ENCODE assay signal across 10 cellular contexts in the genomic region with DNA sequence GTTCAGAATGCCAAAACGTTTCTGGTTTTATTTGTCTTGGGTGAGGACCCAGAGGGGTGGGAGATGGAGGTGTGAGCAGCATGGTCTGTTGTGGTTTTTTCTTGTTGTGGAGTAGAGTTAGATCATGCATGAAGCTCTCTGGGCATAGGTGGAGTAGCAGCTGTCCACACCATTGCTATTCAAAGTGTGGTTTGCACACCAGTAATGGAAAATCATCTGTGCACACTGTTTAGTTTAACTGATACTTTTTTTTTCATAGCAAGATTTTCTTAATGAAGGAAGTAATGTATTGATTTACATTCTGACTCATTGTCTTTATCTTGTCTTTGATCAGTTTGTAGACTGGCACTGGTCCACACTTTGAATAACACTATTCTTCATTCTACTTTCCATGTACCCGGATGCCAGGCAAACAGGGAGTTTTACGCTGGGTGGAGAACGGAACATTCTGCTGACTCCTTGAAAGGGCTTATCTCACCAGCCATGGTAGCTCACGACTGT. TPM values are rescaled to one million over a fixed set of nuclear protein-coding genes. Genes with fewer than 3 reads are reported as not detected.
DNase-seq lines count a peak whose midpoint lies in the region; ATAC-seq and TF ChIP-seq lines count a peak whose summit lies in the region.
"Had no signal": no experiment of that assay in that cellular context is flagged by ENCODE, and none has a peak within 500 bp of the region (broad histone marks: within the 10 kb centered on the region; RNA-seq: fewer than 3 reads in every experiment).

No MANE protein-coding gene starts in this region.

- H4K12ac ChIP-seq in trophoblast cell (ENCODE audit: low read depth, low read length), result no peak overlapping the region

- no peak overlapping the region for H2AK5ac ChIP-seq in trophoblast cell (ENCODE audit: low read length)

- POLR2A ChIA-PET in HEK293 (lab: Yijun Ruan, JAX), result interaction anchor here (1.3 kb wide), 1 partner anchor 91 kb away, joined by 5 read pairs; a partner anchor contains a TSS
- POLR2A ChIA-PET in activated CD8-positive, alpha-beta T cell treated with anti-CD3 and anti-CD28 coated beads for 36 hours (lab: Charles Lee), result no interaction called here

- peaks cover 44% of the 10 kb centered on the region for H3K4me1 Mint-ChIP-seq in activated T-helper 2 cell treated with anti-CD3 and anti-CD28 coated beads, Interferon-gamma antibody, Interleukin-2, Interleukin-4, amounts not matched to agents 10 μg/mL and 5 μg/mL and 100 μg/mL, durations not matched to agents 14 hours and 24 hours and 36 hours (ENCODE audit: low read depth)
- H3K4me1 Mint-ChIP-seq in activated CD8-positive, alpha-beta T cell treated with anti-CD3 and anti-CD28 coated beads for 36 hours (ENCODE audit: low read depth), result peaks cover 25% of the 10 kb centered on the region

- H4K91ac ChIP-seq in trophoblast cell (ENCODE audit: low read depth, low read length), result peak overlapping the region; percentile 55

- H3K27ac ChIP-seq in HEK293 (ENCODE audit: extremely low read depth, low read depth, low read length), result no peak overlapping the region
- H3K27ac ChIP-seq in trophoblast cell (ENCODE audit: low read depth, low read length), result peak overlapping the region; percentile 81
- H3K27ac ChIP-seq in left lung, result peak overlapping the region in 1 of 2 donors; percentile 2

- intact Hi-C loops in activated T-helper 2 cell treated with anti-CD3 and anti-CD28 coated beads, Interferon-gamma antibody, Interleukin-2, Interleukin-4, amounts not matched to agents 10 μg/mL and 5 μg/mL and 100 μg/mL, durations not matched to agents 14 hours and 24 hours and 36 hours (cut with micrococcal nuclease), result no loop called here
- intact Hi-C loops in activated CD8-positive, alpha-beta T cell treated with anti-CD3 and anti-CD28 coated beads for 36 hours (cut with micrococcal nuclease), result no loop called here
- intact Hi-C loops in left lung (cut with DNase I), result no loop called here

- DNase-seq in activated CD4-positive, CD25-positive, alpha-beta regulatory T cell (lab: John Stamatoyannopoulos, UW), result no peak
- no peak for DNase-seq in activated T-helper 2 cell treated with anti-CD3 and anti-CD28 coated beads, Interferon-gamma antibody, Interleukin-2, Interleukin-4, amounts not matched to agents 10 μg/mL and 5 μg/mL and 100 μg/mL, durations not matched to agents 14 hours and 24 hours and 36 hours (ENCODE audit: low spot score)
- DNase-seq in trophoblast cell (no peak), left lung (no peak), GM13977 (ENCODE audit: low spot score) (no peak)
- DNase-seq in activated CD8-positive, alpha-beta T cell treated with anti-CD3 and anti-CD28 coated beads for 36 hours, result no peak
- DNase-seq: Kasumi-1, NCI-H524 had no signal

- no peak overlapping the region for H2AFZ ChIP-seq in trophoblast cell (ENCODE audit: insufficient read depth, low read length, poor library complexity)

- H3K79me1 ChIP-seq in trophoblast cell (ENCODE audit: low read length), result peaks cover 19% of the 10 kb centered on the region

- H3K18ac ChIP-seq in trophoblast cell (ENCODE audit: low read length), result no peak overlapping the region

- H4K8ac ChIP-seq in trophoblast cell (ENCODE audit: low read depth, low read length), result no peak overlapping the region

- H3K4me3 Mint-ChIP-seq in activated T-helper 2 cell treated with anti-CD3 and anti-CD28 coated beads, Interferon-gamma antibody, Interleukin-2, Interleukin-4, amounts not matched to agents 10 μg/mL and 5 μg/mL and 100 μg/mL, durations not matched to agents 14 hours and 24 hours and 36 hours (ENCODE audit: low read depth), result no peak overlapping the region
- H3K4me3 Mint-ChIP-seq in activated CD8-positive, alpha-beta T cell treated with anti-CD3 and anti-CD28 coated beads for 36 hours, result no peak overlapping the region

- TF ChIP-seq CTCF in HEK293 (tag by site-specific recombination; IDR thresholded peaks at IDR 0.05) (no peak), left lung (IDR thresholded peaks at IDR 0.05) (no peak), GM13977 (IDR thresholded peaks at IDR 0.05; ENCODE audit: extremely low read depth, insufficient read depth, missing control alignments) (no peak)
- no peak for TF ChIP-seq CTCF in activated CD8-positive, alpha-beta T cell treated with anti-CD3 and anti-CD28 coated beads for 36 hours (IDR thresholded peaks at IDR 0.05)

- H3K14ac ChIP-seq in trophoblast cell (ENCODE audit: low read length), result no peak overlapping the region

- H3K4ac ChIP-seq in trophoblast cell (ENCODE audit: low read depth, low read length), result no peak overlapping the region

- H3K23ac ChIP-seq in trophoblast cell (ENCODE audit: low read length), result no peak overlapping the region

- H3K9me3 ChIP-seq in HEK293 (ENCODE audit: control insufficient read depth, insufficient read depth, low read depth, low read length), result no peaks in the 10 kb centered on the region
- no peaks in the 10 kb centered on the region for H3K9me3 ChIP-seq in trophoblast cell (ENCODE audit: insufficient read depth, low read depth, low read length)
- no peaks in the 10 kb centered on the region for H3K9me3 ChIP-seq in left lung

- peaks cover 74% of the 10 kb centered on the region for H3K36me3 Mint-ChIP-seq in activated T-helper 2 cell treated with anti-CD3 and anti-CD28 coated beads, Interferon-gamma antibody, Interleukin-2, Interleukin-4, amounts not matched to agents 10 μg/mL and 5 μg/mL and 100 μg/mL, durations not matched to agents 14 hours and 24 hours and 36 hours (ENCODE audit: low read depth)
- H3K36me3 Mint-ChIP-seq in activated CD8-positive, alpha-beta T cell treated with anti-CD3 and anti-CD28 coated beads for 36 hours (ENCODE audit: low read depth), result peaks cover 43% of the 10 kb centered on the region

- no peaks in the 10 kb centered on the region for H3K27me3 ChIP-seq in trophoblast cell (ENCODE audit: insufficient read depth, low read length)
- H3K27me3 ChIP-seq in left lung, result no peaks in the 10 kb centered on the region

- in situ Hi-C loops in GM13977 (cut with MboI; ENCODE audit: low pct_unique_long_range_greater_than_20kb, low sequenced_read_pairs, unreplicated experiment), result loop anchor here (10.0 kb wide), 1 partner anchor 154 kb away; no protein-coding TSS in a partner anchor

- H3K9me3 Mint-ChIP-seq in activated T-helper 2 cell treated with anti-CD3 and anti-CD28 coated beads, Interferon-gamma antibody, Interleukin-2, Interleukin-4, amounts not matched to agents 10 μg/mL and 5 μg/mL and 100 μg/mL, durations not matched to agents 14 hours and 24 hours and 36 hours, result no peaks in the 10 kb centered on the region
- no peaks in the 10 kb centered on the region for H3K9me3 Mint-ChIP-seq in activated CD8-positive, alpha-beta T cell treated with anti-CD3 and anti-CD28 coated beads for 36 hours

- ATAC-seq in activated CD4-positive, CD25-positive, alpha-beta regulatory T cell treated with anti-CD3 and anti-CD28 coated beads, Interleukin-2, amount 50 U/mL, for 24 hours, result peak; percentile 46 to 65
- ATAC-seq in activated CD8-positive, alpha-beta T cell treated with anti-CD3 and anti-CD28 coated beads for 36 hours, result no peak
- no peak for ATAC-seq in left lung

- no peak overlapping the region for H3K4me3 ChIP-seq in HEK293 (ENCODE audit: low read depth, low read length)
- no peak overlapping the region for H3K4me3 ChIP-seq in trophoblast cell (ENCODE audit: low read depth, low read length)
- no peak overlapping the region for H3K4me3 ChIP-seq in left lung

- H2BK12ac ChIP-seq in trophoblast cell (ENCODE audit: low read length), result peak overlapping the region; percentile 60

- H3K27ac Mint-ChIP-seq in activated T-helper 2 cell treated with anti-CD3 and anti-CD28 coated beads, Interferon-gamma antibody, Interleukin-2, Interleukin-4, amounts not matched to agents 10 μg/mL and 5 μg/mL and 100 μg/mL, durations not matched to agents 14 hours and 24 hours and 36 hours, result peak overlapping the region; percentile 1
- no peak overlapping the region for H3K27ac Mint-ChIP-seq in activated CD8-positive, alpha-beta T cell treated with anti-CD3 and anti-CD28 coated beads for 36 hours

- CTCF ChIA-PET in HEK293 (lab: Yijun Ruan, JAX), result interaction anchor here (1.1 to 8.4 kb wide), 7 partner anchors 15 to 186 kb away, joined by 3 to 225 read pairs (median 7); no protein-coding TSS in a partner anchor
- CTCF ChIA-PET in activated CD8-positive, alpha-beta T cell treated with anti-CD3 and anti-CD28 coated beads for 36 hours (lab: Charles Lee), result interaction anchor here (0.6 to 2.1 kb wide), 6 partner anchors 9 to 178 kb away, joined by 3 to 19 read pairs (median 4); no protein-coding TSS in a partner anchor

- H3K4me2 ChIP-seq in trophoblast cell (ENCODE audit: low read length), result no peak overlapping the region

- H2BK120ac ChIP-seq in trophoblast cell (ENCODE audit: insufficient read depth, low read length, poor library complexity), result peak overlapping the region; percentile 29

- H3K36me3 ChIP-seq in HEK293 (ENCODE audit: control insufficient read depth in 2 of 2, insufficient read depth in 1 of 2, low read length in 2 of 2) (peaks cover 57 to 70% of the 10 kb centered on the region in 2 experiments), trophoblast cell (ENCODE audit: control insufficient read depth in 1 of 2, insufficient read depth in 2 of 2, low read length in 2 of 2) (peaks cover 24 to 37% of the 10 kb centered on the region in 2 experiments), left lung (peaks cover 12 to 100% of the 10 kb centered on the region in 2 donors)

- no CpG with 5 or more reads among the region's 5 CpGs for WGBS in trophoblast cell (ENCODE audit: extremely low coverage, insufficient coverage, insufficient read length)

- H3K4me1 ChIP-seq in HEK293 (ENCODE audit: control insufficient read depth, insufficient read depth, low read length), result no peaks in the 10 kb centered on the region
- H3K4me1 ChIP-seq in trophoblast cell (ENCODE audit: control insufficient read depth in 1 of 2, insufficient read depth in 2 of 2, low read length in 2 of 2), result peaks cover 18 to 19% of the 10 kb centered on the region in 2 experiments
- peaks cover 0 to 17% of the 10 kb centered on the region in 2 donors for H3K4me1 ChIP-seq in left lung

- H3K9ac ChIP-seq in trophoblast cell (ENCODE audit: low read length), result no peak overlapping the region

- H3K79me2 ChIP-seq in trophoblast cell (ENCODE audit: control insufficient read depth, insufficient read depth, low read length, poor library complexity), result peaks cover 3% of the 10 kb centered on the region

- no peaks in the 10 kb centered on the region for H3K27me3 Mint-ChIP-seq in activated T-helper 2 cell treated with anti-CD3 and anti-CD28 coated beads, Interferon-gamma antibody, Interleukin-2, Interleukin-4, amounts not matched to agents 10 μg/mL and 5 μg/mL and 100 μg/mL, durations not matched to agents 14 hours and 24 hours and 36 hours (ENCODE audit: low read depth)
- no peaks in the 10 kb centered on the region for H3K27me3 Mint-ChIP-seq in activated CD8-positive, alpha-beta T cell treated with anti-CD3 and anti-CD28 coated beads for 36 hours

- no peak overlapping the region for H2BK5ac ChIP-seq in trophoblast cell (ENCODE audit: low read depth, low read length, poor library complexity)

RNA-seq across cellular contexts. Expression of a gene that starts 50.7 kb away (rescaled TPM):
- 59.7 and 61.8 TPM in 2 replicates for total RNA-seq in activated T-helper 2 cell treated with anti-CD3 and anti-CD28 coated beads, Interferon-gamma antibody, Interleukin-2, Interleukin-4, amounts not matched to agents 10 μg/mL and 5 μg/mL and 100 μg/mL, durations not matched to agents 14 hours and 24 hours and 36 hours
- polyA plus RNA-seq in trophoblast cell (2013), result 36.5 and 36.8 TPM in 2 replicates
- total RNA-seq in activated CD8-positive, alpha-beta T cell treated with anti-CD3 and anti-CD28 coated beads for 36 hours, result 10 to 100 TPM; 27.1 to 28.7 TPM
- 10 to 100 TPM; 33.0 to 36.4 TPM for total RNA-seq in left lung

Comparison
In these comparisons a context has a peak if more than half of its experiments do, and no peak if none do; other contexts are left out.
1. ATAC-seq: peak in activated CD4-positive, CD25-positive, alpha-beta regulatory T cell treated with anti-CD3 and anti-CD28 coated beads, Interleukin-2, amount 50 U/mL, for 24 hours (2 of 2); none in activated CD8-positive, alpha-beta T cell treated with anti-CD3 and anti-CD28 coated beads for 36 hours (single experiment) and left lung (single experiment).